Comparison of ENCODE assay signal across 1 cellular context in genomic region chr4:153452661-153453378, GRCh38.
TF ChIP-seq lines count a peak whose summit lies in the region.

No MANE protein-coding gene starts in this region.

TF ChIP-seq in H1, 55 proteins besides CTCF, POLR2A, EP300 and RAD21:
- TF ChIP-seq SP4 (IDR thresholded peaks at IDR 0.05; ENCODE audit: low read length), result no peak
- TF ChIP-seq, protein P1, sequence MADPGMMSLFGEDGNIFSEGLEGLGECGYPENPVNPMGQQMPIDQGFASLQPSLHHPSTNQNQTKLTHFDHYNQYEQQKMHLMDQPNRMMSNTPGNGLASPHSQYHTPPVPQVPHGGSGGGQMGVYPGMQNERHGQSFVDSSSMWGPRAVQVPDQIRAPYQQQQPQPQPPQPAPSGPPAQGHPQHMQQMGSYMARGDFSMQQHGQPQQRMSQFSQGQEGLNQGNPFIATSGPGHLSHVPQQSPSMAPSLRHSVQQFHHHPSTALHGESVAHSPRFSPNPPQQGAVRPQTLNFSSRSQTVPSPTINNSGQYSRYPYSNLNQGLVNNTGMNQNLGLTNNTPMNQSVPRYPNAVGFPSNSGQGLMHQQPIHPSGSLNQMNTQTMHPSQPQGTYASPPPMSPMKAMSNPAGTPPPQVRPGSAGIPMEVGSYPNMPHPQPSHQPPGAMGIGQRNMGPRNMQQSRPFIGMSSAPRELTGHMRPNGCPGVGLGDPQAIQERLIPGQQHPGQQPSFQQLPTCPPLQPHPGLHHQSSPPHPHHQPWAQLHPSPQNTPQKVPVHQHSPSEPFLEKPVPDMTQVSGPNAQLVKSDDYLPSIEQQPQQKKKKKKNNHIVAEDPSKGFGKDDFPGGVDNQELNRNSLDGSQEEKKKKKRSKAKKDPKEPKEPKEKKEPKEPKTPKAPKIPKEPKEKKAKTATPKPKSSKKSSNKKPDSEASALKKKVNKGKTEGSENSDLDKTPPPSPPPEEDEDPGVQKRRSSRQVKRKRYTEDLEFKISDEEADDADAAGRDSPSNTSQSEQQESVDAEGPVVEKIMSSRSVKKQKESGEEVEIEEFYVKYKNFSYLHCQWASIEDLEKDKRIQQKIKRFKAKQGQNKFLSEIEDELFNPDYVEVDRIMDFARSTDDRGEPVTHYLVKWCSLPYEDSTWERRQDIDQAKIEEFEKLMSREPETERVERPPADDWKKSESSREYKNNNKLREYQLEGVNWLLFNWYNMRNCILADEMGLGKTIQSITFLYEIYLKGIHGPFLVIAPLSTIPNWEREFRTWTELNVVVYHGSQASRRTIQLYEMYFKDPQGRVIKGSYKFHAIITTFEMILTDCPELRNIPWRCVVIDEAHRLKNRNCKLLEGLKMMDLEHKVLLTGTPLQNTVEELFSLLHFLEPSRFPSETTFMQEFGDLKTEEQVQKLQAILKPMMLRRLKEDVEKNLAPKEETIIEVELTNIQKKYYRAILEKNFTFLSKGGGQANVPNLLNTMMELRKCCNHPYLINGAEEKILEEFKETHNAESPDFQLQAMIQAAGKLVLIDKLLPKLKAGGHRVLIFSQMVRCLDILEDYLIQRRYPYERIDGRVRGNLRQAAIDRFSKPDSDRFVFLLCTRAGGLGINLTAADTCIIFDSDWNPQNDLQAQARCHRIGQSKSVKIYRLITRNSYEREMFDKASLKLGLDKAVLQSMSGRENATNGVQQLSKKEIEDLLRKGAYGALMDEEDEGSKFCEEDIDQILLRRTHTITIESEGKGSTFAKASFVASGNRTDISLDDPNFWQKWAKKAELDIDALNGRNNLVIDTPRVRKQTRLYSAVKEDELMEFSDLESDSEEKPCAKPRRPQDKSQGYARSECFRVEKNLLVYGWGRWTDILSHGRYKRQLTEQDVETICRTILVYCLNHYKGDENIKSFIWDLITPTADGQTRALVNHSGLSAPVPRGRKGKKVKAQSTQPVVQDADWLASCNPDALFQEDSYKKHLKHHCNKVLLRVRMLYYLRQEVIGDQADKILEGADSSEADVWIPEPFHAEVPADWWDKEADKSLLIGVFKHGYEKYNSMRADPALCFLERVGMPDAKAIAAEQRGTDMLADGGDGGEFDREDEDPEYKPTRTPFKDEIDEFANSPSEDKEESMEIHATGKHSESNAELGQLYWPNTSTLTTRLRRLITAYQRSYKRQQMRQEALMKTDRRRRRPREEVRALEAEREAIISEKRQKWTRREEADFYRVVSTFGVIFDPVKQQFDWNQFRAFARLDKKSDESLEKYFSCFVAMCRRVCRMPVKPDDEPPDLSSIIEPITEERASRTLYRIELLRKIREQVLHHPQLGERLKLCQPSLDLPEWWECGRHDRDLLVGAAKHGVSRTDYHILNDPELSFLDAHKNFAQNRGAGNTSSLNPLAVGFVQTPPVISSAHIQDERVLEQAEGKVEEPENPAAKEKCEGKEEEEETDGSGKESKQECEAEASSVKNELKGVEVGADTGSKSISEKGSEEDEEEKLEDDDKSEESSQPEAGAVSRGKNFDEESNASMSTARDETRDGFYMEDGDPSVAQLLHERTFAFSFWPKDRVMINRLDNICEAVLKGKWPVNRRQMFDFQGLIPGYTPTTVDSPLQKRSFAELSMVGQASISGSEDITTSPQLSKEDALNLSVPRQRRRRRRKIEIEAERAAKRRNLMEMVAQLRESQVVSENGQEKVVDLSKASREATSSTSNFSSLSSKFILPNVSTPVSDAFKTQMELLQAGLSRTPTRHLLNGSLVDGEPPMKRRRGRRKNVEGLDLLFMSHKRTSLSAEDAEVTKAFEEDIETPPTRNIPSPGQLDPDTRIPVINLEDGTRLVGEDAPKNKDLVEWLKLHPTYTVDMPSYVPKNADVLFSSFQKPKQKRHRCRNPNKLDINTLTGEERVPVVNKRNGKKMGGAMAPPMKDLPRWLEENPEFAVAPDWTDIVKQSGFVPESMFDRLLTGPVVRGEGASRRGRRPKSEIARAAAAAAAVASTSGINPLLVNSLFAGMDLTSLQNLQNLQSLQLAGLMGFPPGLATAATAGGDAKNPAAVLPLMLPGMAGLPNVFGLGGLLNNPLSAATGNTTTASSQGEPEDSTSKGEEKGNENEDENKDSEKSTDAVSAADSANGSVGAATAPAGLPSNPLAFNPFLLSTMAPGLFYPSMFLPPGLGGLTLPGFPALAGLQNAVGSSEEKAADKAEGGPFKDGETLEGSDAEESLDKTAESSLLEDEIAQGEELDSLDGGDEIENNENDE (IDR thresholded peaks at IDR 0.05; ENCODE audit: insufficient replicate concordance, low read length), result no peak
- no peak for TF ChIP-seq SUZ12 (IDR thresholded peaks at IDR 0.05; ENCODE audit: low read length)
- TF ChIP-seq JUND (IDR thresholded peaks at IDR 0.05; ENCODE audit: low read length), result no peak
- TF ChIP-seq RXRA (IDR thresholded peaks at IDR 0.05; ENCODE audit: insufficient read depth, low read depth, low read length), result no peak
- TF ChIP-seq KDM1A (IDR thresholded peaks at IDR 0.05; ENCODE audit: borderline replicate concordance, low read length), result no peak
- no peak for TF ChIP-seq EGR1 (IDR thresholded peaks at IDR 0.05; ENCODE audit: borderline replicate concordance, low read depth, low read length)
- no peak for TF ChIP-seq CREB1 (IDR thresholded peaks at IDR 0.05)
- TF ChIP-seq POU5F1 (IDR thresholded peaks at IDR 0.05; ENCODE audit: low read depth, low read length), result no peak
- TF ChIP-seq SIN3A (conservative IDR thresholded peaks at IDR 0.05 in 1 of 2, IDR thresholded peaks at IDR 0.05 in 1 of 2; ENCODE audit: low read depth in 1 of 2, low read length in 2 of 2), result no peak
- no peak for TF ChIP-seq HDAC2 (IDR thresholded peaks at IDR 0.05; ENCODE audit: borderline replicate concordance in 1 of 2, low read depth in 2 of 2, low read length in 2 of 2)
- no peak for TF ChIP-seq ASH2L (IDR thresholded peaks at IDR 0.05; ENCODE audit: low read length)
- no peak for TF ChIP-seq CBX5 (IDR thresholded peaks at IDR 0.05; ENCODE audit: low read depth, low read length)
- TF ChIP-seq SIRT6 (IDR thresholded peaks at IDR 0.05; ENCODE audit: low read length), result no peak
- TF ChIP-seq BACH1 (IDR thresholded peaks at IDR 0.05; ENCODE audit: low read length), result no peak
- TF ChIP-seq TAF7 (optimal IDR thresholded peaks at IDR 0.05; ENCODE audit: borderline replicate concordance, low read depth, low read length), result no peak
- TF ChIP-seq YY1 (IDR thresholded peaks at IDR 0.05; ENCODE audit: low read depth, low read length), result no peak
- TF ChIP-seq, protein P2, sequence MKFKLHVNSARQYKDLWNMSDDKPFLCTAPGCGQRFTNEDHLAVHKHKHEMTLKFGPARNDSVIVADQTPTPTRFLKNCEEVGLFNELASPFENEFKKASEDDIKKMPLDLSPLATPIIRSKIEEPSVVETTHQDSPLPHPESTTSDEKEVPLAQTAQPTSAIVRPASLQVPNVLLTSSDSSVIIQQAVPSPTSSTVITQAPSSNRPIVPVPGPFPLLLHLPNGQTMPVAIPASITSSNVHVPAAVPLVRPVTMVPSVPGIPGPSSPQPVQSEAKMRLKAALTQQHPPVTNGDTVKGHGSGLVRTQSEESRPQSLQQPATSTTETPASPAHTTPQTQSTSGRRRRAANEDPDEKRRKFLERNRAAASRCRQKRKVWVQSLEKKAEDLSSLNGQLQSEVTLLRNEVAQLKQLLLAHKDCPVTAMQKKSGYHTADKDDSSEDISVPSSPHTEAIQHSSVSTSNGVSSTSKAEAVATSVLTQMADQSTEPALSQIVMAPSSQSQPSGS (IDR thresholded peaks at IDR 0.05; ENCODE audit: low read length), result no peak
- TF ChIP-seq, protein P3, sequence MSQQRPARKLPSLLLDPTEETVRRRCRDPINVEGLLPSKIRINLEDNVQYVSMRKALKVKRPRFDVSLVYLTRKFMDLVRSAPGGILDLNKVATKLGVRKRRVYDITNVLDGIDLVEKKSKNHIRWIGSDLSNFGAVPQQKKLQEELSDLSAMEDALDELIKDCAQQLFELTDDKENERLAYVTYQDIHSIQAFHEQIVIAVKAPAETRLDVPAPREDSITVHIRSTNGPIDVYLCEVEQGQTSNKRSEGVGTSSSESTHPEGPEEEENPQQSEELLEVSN (IDR thresholded peaks at IDR 0.05), result no peak
